Comparison of ENCODE assay signal across 12 cellular contexts in genomic region chr3:38548154-38548931, GRCh38. TPM values are rescaled to one million over a fixed set of nuclear protein-coding genes. Genes with fewer than 3 reads are reported as not detected.
DNase-seq lines count a peak whose midpoint lies in the region; ATAC-seq and TF ChIP-seq lines count a peak whose summit lies in the region.
"Had no signal": no experiment of that assay in that cellular context is flagged by ENCODE, and none has a peak within 500 bp of the region (broad histone marks: within the 10 kb centered on the region; RNA-seq: fewer than 3 reads in every experiment).

No MANE protein-coding gene starts in this region.

- H3K36me3 ChIP-seq in Loucy (ENCODE audit: insufficient read depth, low read length), result no peaks in the 10 kb centered on the region
- H3K36me3 ChIP-seq in endodermal cell (ENCODE audit: control insufficient read depth, insufficient read depth, low read length), result no peaks in the 10 kb centered on the region
- H3K36me3 ChIP-seq in colonic mucosa, result no peaks in the 10 kb centered on the region
- H3K36me3 ChIP-seq: prostate gland had no signal

- no peaks in the 10 kb centered on the region for H3K79me2 ChIP-seq in Loucy (ENCODE audit: insufficient read depth, low read length)

- H3K36me3 Mint-ChIP-seq in endodermal cell (ENCODE audit: low read depth), result peaks cover 3% of the 10 kb centered on the region
- H3K36me3 Mint-ChIP-seq in activated CD4-positive, alpha-beta T cell treated with anti-CD3 and anti-CD28 coated beads, Interleukin-2, amount 10 ng/mL, durations not matched to agents 7 days and 5 days (ENCODE audit: low read depth), result no peaks in the 10 kb centered on the region

- CTCF ChIA-PET in activated CD4-positive, alpha-beta T cell treated with anti-CD3 and anti-CD28 coated beads, Interleukin-2, amount 10 ng/mL, durations not matched to agents 7 days and 5 days (lab: Charles Lee), result no interaction called here

- 85 to 88% methylated on average over 11 to 17 of the region's 17 CpGs for WGBS in endodermal cell (ENCODE audit: insufficient coverage in 1 of 2, insufficient read length in 1 of 2), 2 experiments

- peaks cover 10% of the 10 kb centered on the region for H3K4me1 Mint-ChIP-seq in endodermal cell
- peaks cover 4% of the 10 kb centered on the region for H3K4me1 Mint-ChIP-seq in activated CD4-positive, alpha-beta T cell treated with anti-CD3 and anti-CD28 coated beads, Interleukin-2, amount 10 ng/mL, durations not matched to agents 7 days and 5 days

- TF ChIP-seq CTCF in Loucy (conservative IDR thresholded peaks at IDR 0.05; ENCODE audit: low read length) (no peak), endodermal cell (conservative IDR thresholded peaks at IDR 0.05) (no peak), colonic mucosa (IDR thresholded peaks at IDR 0.05) (no peak)

- no peaks in the 10 kb centered on the region for H3K9me3 ChIP-seq in Loucy (ENCODE audit: insufficient read depth, low read depth, low read length)
- H3K9me3 ChIP-seq in endodermal cell (ENCODE audit: control insufficient read depth, low read length), result no peaks in the 10 kb centered on the region
- no peaks in the 10 kb centered on the region for H3K9me3 ChIP-seq in colonic mucosa
- H3K9me3 ChIP-seq: prostate gland had no signal

- intact Hi-C loops in colonic mucosa (cut with DNase I), result no loop called here

- POLR2A ChIA-PET in activated CD4-positive, alpha-beta T cell treated with anti-CD3 and anti-CD28 coated beads, Interleukin-2, amount 10 ng/mL, durations not matched to agents 7 days and 5 days (lab: Charles Lee), result no interaction called here

- H3K9me2 ChIP-seq in Loucy (replicated peaks; ENCODE audit: low read depth, low read length), result no peaks in the 10 kb centered on the region

- peaks cover 31% of the 10 kb centered on the region for H3K4me1 ChIP-seq in Loucy (ENCODE audit: insufficient read depth, low read length, poor library complexity, severe bottlenecking)
- H3K4me1 ChIP-seq in endodermal cell (ENCODE audit: control insufficient read depth, insufficient read depth, low read length), result no peaks in the 10 kb centered on the region
- H3K4me1 ChIP-seq in colonic mucosa, result no peaks in the 10 kb centered on the region
- H3K4me1 ChIP-seq: prostate gland had no signal

- H3K27me3 Mint-ChIP-seq in endodermal cell (ENCODE audit: insufficient read depth), result no peaks in the 10 kb centered on the region
- H3K27me3 Mint-ChIP-seq in activated CD4-positive, alpha-beta T cell treated with anti-CD3 and anti-CD28 coated beads, Interleukin-2, amount 10 ng/mL, durations not matched to agents 7 days and 5 days, result peaks cover 2% of the 10 kb centered on the region

- peak overlapping the region; percentile 59 for H3K4me2 ChIP-seq in Loucy (ENCODE audit: low read depth, low read length, poor library complexity, severe bottlenecking)

- no peak overlapping the region for H2AFZ ChIP-seq in Loucy (ENCODE audit: low read length)

- no peak for ATAC-seq in HG03342 (IDR thresholded peaks at IDR 0.05; ENCODE audit: unreplicated experiment)

- H3K27ac ChIP-seq in endodermal cell (ENCODE audit: low read depth, low read length), result no peak overlapping the region
- H3K27ac ChIP-seq in colonic mucosa, result no peak overlapping the region
- H3K27ac ChIP-seq: prostate gland, SK-N-MC had no signal

- no peak overlapping the region for H3K27ac Mint-ChIP-seq in endodermal cell
- no peak overlapping the region for H3K27ac Mint-ChIP-seq in activated CD4-positive, alpha-beta T cell treated with anti-CD3 and anti-CD28 coated beads, Interleukin-2, amount 10 ng/mL, durations not matched to agents 7 days and 5 days

- peak; percentile 10 for DNase-seq in COLO668 (lab: John Stamatoyannopoulos, UW; ENCODE audit: unreplicated experiment)
- DNase-seq in endodermal cell, result peak; percentile 63
- DNase-seq in myocyte (ENCODE audit: low read depth), result peak; percentile 97
- DNase-seq in activated CD4-positive, alpha-beta T cell treated with anti-CD3 and anti-CD28 coated beads, Interleukin-2, amount 10 ng/mL, durations not matched to agents 7 days and 5 days, result no peak
- DNase-seq in colonic mucosa, result no peak
- no peak for DNase-seq in activated T-cell treated with anti-CD3 and anti-CD28 coated beads for 4 hours
- DNase-seq: cortex of kidney, NCI-H1417 had no signal

- no peaks in the 10 kb centered on the region for H4K20me1 ChIP-seq in Loucy (ENCODE audit: insufficient read depth, low read length, poor library complexity, severe bottlenecking)

- H3K4me3 ChIP-seq in Loucy (ENCODE audit: low read length, poor library complexity, severe bottlenecking), result no peak overlapping the region
- H3K4me3 ChIP-seq in endodermal cell (ENCODE audit: low read length), result no peak overlapping the region
- H3K4me3 ChIP-seq in colonic mucosa, result no peak overlapping the region
- H3K4me3 ChIP-seq: prostate gland, SK-N-MC had no signal

- no peak overlapping the region for H3K4me3 Mint-ChIP-seq in endodermal cell
- no peak overlapping the region for H3K4me3 Mint-ChIP-seq in activated CD4-positive, alpha-beta T cell treated with anti-CD3 and anti-CD28 coated beads, Interleukin-2, amount 10 ng/mL, durations not matched to agents 7 days and 5 days

- no peak overlapping the region for H3K9ac ChIP-seq in Loucy (ENCODE audit: low read depth, low read length, poor library complexity, severe bottlenecking)
- no peak overlapping the region for H3K9ac ChIP-seq in endodermal cell (ENCODE audit: extremely low read depth, low read length, poor library complexity, severe bottlenecking)
- no peak overlapping the region for H3K9ac ChIP-seq in colonic mucosa (ENCODE audit: low read depth in 2 of 2, low read length in 2 of 2)

- H3K27me3 ChIP-seq in Loucy (ENCODE audit: insufficient read depth, low read length, poor library complexity, severe bottlenecking), result no peaks in the 10 kb centered on the region
- no peaks in the 10 kb centered on the region for H3K27me3 ChIP-seq in endodermal cell (ENCODE audit: control insufficient read depth, insufficient read depth, low read length, poor library complexity, severe bottlenecking)
- H3K27me3 ChIP-seq in colonic mucosa, result no peaks in the 10 kb centered on the region

- no peaks in the 10 kb centered on the region for H3F3A ChIP-seq in Loucy (ENCODE audit: low read depth)

- no peaks in the 10 kb centered on the region for H3K9me3 Mint-ChIP-seq in endodermal cell
- no peaks in the 10 kb centered on the region for H3K9me3 Mint-ChIP-seq in activated CD4-positive, alpha-beta T cell treated with anti-CD3 and anti-CD28 coated beads, Interleukin-2, amount 10 ng/mL, durations not matched to agents 7 days and 5 days

RNA-seq across cellular contexts. Expression of gene EXOG, which starts 52.2 kb away (rescaled TPM):
- total RNA-seq in endodermal cell (10 to 100 TPM; 11.9 to 13.8 TPM), myocyte (25.9 and 30.3 TPM in 2 replicates), colonic mucosa (10 to 100 TPM in 1 of 2 donors, 1 to 10 TPM in 1; 6.1 to 12.0 TPM)
- 14.8 TPM for polyA plus RNA-seq in endodermal cell (2013, experiment 1 of 2)
- polyA plus RNA-seq in endodermal cell (2013, experiment 2 of 2), result 13.3 TPM
- 28.0 TPM for polyA plus RNA-seq in myocyte (2012)
- 10 to 100 TPM; 25.5 to 28.1 TPM for total RNA-seq in activated CD4-positive, alpha-beta T cell treated with anti-CD3 and anti-CD28 coated beads, Interleukin-2, amount 10 ng/mL, durations not matched to agents 7 days and 5 days

Comparison
In these comparisons a context has a peak if more than half of its experiments do, and no peak if none do; other contexts are left out.
1. DNase-seq: peak in COLO668 (single experiment), endodermal cell (single experiment) and myocyte (single experiment); none in activated CD4-positive, alpha-beta T cell treated with anti-CD3 and anti-CD28 coated beads, Interleukin-2, amount 10 ng/mL, durations not matched to agents 7 days and 5 days (single experiment), colonic mucosa (single experiment) and activated T-cell treated with anti-CD3 and anti-CD28 coated beads for 4 hours (single experiment).